ENCODE assay signal across 8 cellular contexts in the genomic region with DNA sequence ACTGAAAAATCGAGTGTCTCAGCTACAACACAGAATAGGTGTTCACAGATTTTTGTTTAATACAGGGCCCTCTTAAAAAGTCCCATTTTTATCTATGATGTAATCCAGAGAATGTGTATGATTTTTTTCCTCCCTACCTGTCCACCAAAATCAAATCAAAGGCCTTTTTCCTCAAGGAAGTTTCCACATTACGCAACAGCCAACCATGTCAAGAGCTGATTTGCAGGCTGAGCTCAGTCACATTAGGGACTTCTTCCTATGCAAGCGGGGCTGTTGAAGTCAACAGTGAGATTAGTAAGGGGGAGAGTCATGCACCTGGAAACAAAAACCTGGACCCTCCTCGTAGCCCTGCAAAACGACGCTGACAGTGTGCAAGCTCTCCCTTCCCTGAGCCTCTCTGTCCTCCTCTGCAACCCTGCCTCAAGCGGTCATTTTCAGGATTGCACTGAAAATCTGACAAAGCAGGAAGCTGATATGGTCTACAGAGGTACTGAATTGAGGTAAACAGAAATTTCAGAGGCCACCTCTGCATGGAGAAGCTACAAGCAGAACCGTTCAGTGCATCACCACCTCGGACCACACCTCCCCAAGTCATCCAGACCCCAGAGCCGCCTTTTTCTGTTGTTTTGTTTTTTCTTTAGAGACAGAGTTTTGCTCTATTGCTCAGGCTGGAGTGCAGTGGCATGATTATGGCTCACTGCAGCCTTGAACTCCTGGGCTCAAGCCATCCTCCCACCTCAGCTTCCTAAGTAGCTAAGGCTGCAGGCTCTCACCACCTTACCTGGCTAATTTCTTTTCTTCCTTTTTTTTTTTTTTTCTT. TPM values are rescaled to one million over a fixed set of nuclear protein-coding genes. Genes with fewer than 3 reads are reported as not detected.
DNase-seq lines count a peak whose midpoint lies in the region; ATAC-seq and TF ChIP-seq lines count a peak whose summit lies in the region.

No MANE protein-coding gene starts in this region.

- peaks cover 8% of the 10 kb centered on the region for H3K27me3 Mint-ChIP-seq in activated CD8-positive, alpha-beta T cell treated with anti-CD3 and anti-CD28 coated beads, Interleukin-2, amount 10 ng/mL, durations not matched to agents 7 days and 5 days (ENCODE audit: low read depth)
- no peaks in the 10 kb centered on the region for H3K27me3 Mint-ChIP-seq in endothelial cell (ENCODE audit: unreplicated experiment)
- H3K27me3 Mint-ChIP-seq in neural crest cell (ENCODE audit: low read depth), result peaks cover 46% of the 10 kb centered on the region

- TF ChIP-seq CTCF in endothelial cell (IDR thresholded peaks at IDR 0.05; ENCODE audit: unreplicated experiment), result peak; percentile 71
- peak; percentile 73 for TF ChIP-seq CTCF in neural crest cell (conservative IDR thresholded peaks at IDR 0.05)
- TF ChIP-seq CTCF in upper lobe of right lung (IDR thresholded peaks at IDR 0.05), result peak; percentile 69

- peaks cover 13% of the 10 kb centered on the region for H3K4me1 Mint-ChIP-seq in activated CD8-positive, alpha-beta T cell treated with anti-CD3 and anti-CD28 coated beads, Interleukin-2, amount 10 ng/mL, durations not matched to agents 7 days and 5 days (ENCODE audit: low read depth)
- H3K4me1 Mint-ChIP-seq in endothelial cell (ENCODE audit: unreplicated experiment), result peaks cover 3% of the 10 kb centered on the region
- H3K4me1 Mint-ChIP-seq in neural crest cell, result peaks cover 4% of the 10 kb centered on the region

- intact Hi-C loops in upper lobe of right lung (cut with DNase I), result no loop called here

- peaks cover 4% of the 10 kb centered on the region for H3K4me1 ChIP-seq in upper lobe of right lung

- H3K9me3 ChIP-seq in upper lobe of right lung, result no peaks in the 10 kb centered on the region

- no peaks in the 10 kb centered on the region for H3K9me3 Mint-ChIP-seq in activated CD8-positive, alpha-beta T cell treated with anti-CD3 and anti-CD28 coated beads, Interleukin-2, amount 10 ng/mL, durations not matched to agents 7 days and 5 days (ENCODE audit: insufficient read depth)
- H3K9me3 Mint-ChIP-seq in endothelial cell (ENCODE audit: unreplicated experiment) (no peaks in the 10 kb centered on the region), neural crest cell (no peaks in the 10 kb centered on the region)

- H3K27ac ChIP-seq in upper lobe of right lung, result no peak overlapping the region

- ATAC-seq in GM19328 (IDR thresholded peaks at IDR 0.05; ENCODE audit: unreplicated experiment) (peak; percentile 95), HG03196 (IDR thresholded peaks at IDR 0.05; ENCODE audit: unreplicated experiment) (peak; percentile 94), upper lobe of right lung (peak; percentile 90)
- peak; percentile 98 for ATAC-seq in activated CD8-positive, alpha-beta T cell treated with anti-CD3 and anti-CD28 coated beads, Interleukin-2, amount 10 ng/mL, durations not matched to agents 7 days and 5 days

- POLR2A ChIA-PET in activated CD8-positive, alpha-beta T cell treated with anti-CD3 and anti-CD28 coated beads, Interleukin-2, amount 10 ng/mL, durations not matched to agents 7 days and 5 days (lab: Charles Lee), result interaction anchor here (0.7 to 4.4 kb wide), 5 partner anchors 11 to 32 kb away, joined by 3 to 30 read pairs (median 5); partner anchors contain the start of gene SFXN1

- CTCF ChIA-PET in activated CD8-positive, alpha-beta T cell treated with anti-CD3 and anti-CD28 coated beads, Interleukin-2, amount 10 ng/mL, durations not matched to agents 7 days and 5 days (lab: Charles Lee), result interaction anchor here (0.7 to 5.4 kb wide), 35 partner anchors 8 to 1547 kb away, joined by 3 to 68 read pairs (median 5); partner anchors contain the start of genes DRD1 and SFXN1

- H3K4me3 Mint-ChIP-seq in activated CD8-positive, alpha-beta T cell treated with anti-CD3 and anti-CD28 coated beads, Interleukin-2, amount 10 ng/mL, durations not matched to agents 7 days and 5 days, result no peak overlapping the region
- H3K4me3 Mint-ChIP-seq in endothelial cell (ENCODE audit: unreplicated experiment), result no peak overlapping the region
- no peak overlapping the region for H3K4me3 Mint-ChIP-seq in neural crest cell

- peak overlapping the region; percentile 67 for H3K27ac Mint-ChIP-seq in activated CD8-positive, alpha-beta T cell treated with anti-CD3 and anti-CD28 coated beads, Interleukin-2, amount 10 ng/mL, durations not matched to agents 7 days and 5 days
- no peak overlapping the region for H3K27ac Mint-ChIP-seq in endothelial cell (ENCODE audit: unreplicated experiment)
- H3K27ac Mint-ChIP-seq in neural crest cell (ENCODE audit: unreplicated experiment), result no peak overlapping the region

- H3K4me3 ChIP-seq in upper lobe of right lung, result no peak overlapping the region

- no peaks in the 10 kb centered on the region for H3K36me3 ChIP-seq in upper lobe of right lung

- no peaks in the 10 kb centered on the region for H3K36me3 Mint-ChIP-seq in activated CD8-positive, alpha-beta T cell treated with anti-CD3 and anti-CD28 coated beads, Interleukin-2, amount 10 ng/mL, durations not matched to agents 7 days and 5 days (ENCODE audit: low read depth)
- H3K36me3 Mint-ChIP-seq in endothelial cell (ENCODE audit: low read depth, unreplicated experiment) (no peaks in the 10 kb centered on the region), neural crest cell (ENCODE audit: low read depth) (no peaks in the 10 kb centered on the region)

- DNase-seq in COLO668 (lab: John Stamatoyannopoulos, UW; ENCODE audit: unreplicated experiment) (peak; percentile 77), NCI-H748 treated with DMSO at 0.1 percent for 48 hours (lab: John Stamatoyannopoulos, UW) (peak; percentile 86), endothelial cell (ENCODE audit: low spot score) (peak; percentile 80), neural crest cell (ENCODE audit: low read depth, low spot score) (peak; percentile 70), upper lobe of right lung (no peak)
- DNase-seq in activated CD8-positive, alpha-beta T cell treated with anti-CD3 and anti-CD28 coated beads, Interleukin-2, amount 10 ng/mL, durations not matched to agents 7 days and 5 days, result peak; percentile 84

- peaks cover 6% of the 10 kb centered on the region for H3K27me3 ChIP-seq in upper lobe of right lung

RNA-seq across cellular contexts. Expression of gene SFXN1, which starts 13.7 kb away (rescaled TPM):
- total RNA-seq in activated CD8-positive, alpha-beta T cell treated with anti-CD3 and anti-CD28 coated beads, Interleukin-2, amount 10 ng/mL, durations not matched to agents 7 days and 5 days, result 100 to 1,000 TPM; 261 to 271 TPM
- total RNA-seq in endothelial cell (ENCODE audit: unreplicated experiment) (53.9 TPM), neural crest cell (103 TPM in 2 replicates), upper lobe of right lung (19.9 TPM)

RNA-seq across cellular contexts. Expression of gene DRD1, which starts 20.6 kb away (rescaled TPM):
- total RNA-seq in activated CD8-positive, alpha-beta T cell treated with anti-CD3 and anti-CD28 coated beads, Interleukin-2, amount 10 ng/mL, durations not matched to agents 7 days and 5 days, result not detected
- total RNA-seq in endothelial cell (ENCODE audit: unreplicated experiment) (0.18 TPM), neural crest cell (not detected in 2 replicates), upper lobe of right lung (0.58 TPM)
